9 cellular contexts compared by ENCODE assay signal in the genomic region with DNA sequence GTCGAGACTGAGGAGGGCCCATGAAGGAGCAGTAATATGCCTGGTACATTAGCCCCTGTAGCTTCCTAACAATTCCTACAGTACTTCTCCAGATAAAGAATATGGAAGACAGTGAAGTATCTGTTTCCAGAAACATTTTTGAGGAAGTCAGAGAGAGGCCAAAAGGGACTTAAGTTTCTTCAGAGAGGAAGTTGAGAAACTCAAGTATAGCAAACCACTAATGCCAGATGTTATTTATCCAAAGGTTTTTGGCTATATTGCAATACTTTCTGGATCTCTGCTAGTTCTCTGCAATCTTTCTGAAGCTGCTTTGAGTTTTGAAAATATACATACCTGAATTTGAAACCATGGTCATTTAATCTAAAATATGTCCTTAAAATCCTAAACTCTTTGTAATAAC.
DNase-seq lines count a peak whose midpoint lies in the region; ATAC-seq and TF ChIP-seq lines count a peak whose summit lies in the region.
"Had no signal": no experiment of that assay in that cellular context is flagged by ENCODE, and none has a peak within 500 bp of the region (broad histone marks: within the 10 kb centered on the region; RNA-seq: fewer than 3 reads in every experiment).

No MANE protein-coding gene starts in this region.

- no peak overlapping the region for H3K4me2 ChIP-seq in GM23338

- H3K27ac Mint-ChIP-seq in GM23338: no peak overlapping the region

- no peak for TF ChIP-seq POLR2A in suprapubic skin (IDR thresholded peaks at IDR 0.05)

- H2AFZ ChIP-seq in GM23338: peak overlapping the region; percentile 50; the same call in 1 of the 2 replicates

- no peak overlapping the region for H3K4me3 Mint-ChIP-seq in GM23338

- H3K4me1 ChIP-seq in GM23338 (ENCODE audit: insufficient read depth): peaks cover 5% of the 10 kb centered on the region; the same call in 1 of the 2 replicates
- H3K4me1 ChIP-seq in adipocyte (ENCODE audit: control insufficient read depth, insufficient read depth, low read length): peaks cover 83% of the 10 kb centered on the region
- peaks cover 32% of the 10 kb centered on the region for H3K4me1 ChIP-seq in suprapubic skin
- H3K4me1 ChIP-seq: prostate gland had no signal

- H3K36me3 Mint-ChIP-seq in GM23338 (ENCODE audit: low read depth): no peaks in the 10 kb centered on the region

- H3K9me2 ChIP-seq in GM23338 (ENCODE audit: insufficient read depth): no peaks in the 10 kb centered on the region

- DNase-seq in GM23338 (ENCODE audit: low spot score) (no peak), adipocyte (ENCODE audit: low read depth) (peak; percentile 92), iris pigment epithelial cell (ENCODE audit: low read depth) (peak; percentile 88), suprapubic skin (ENCODE audit: low spot score in 2 of 2) (no peak), NCI-H2171 treated with DMSO at 0.1 percent for 48 hours (lab: John Stamatoyannopoulos, UW) (no peak), NCI-H2081 (lab: John Stamatoyannopoulos, UW) (no peak)
- no peak for DNase-seq in stimulated activated CD4-positive, alpha-beta T cell treated with anti-CD3 and anti-CD28 coated beads, Interleukin-4, amount 100 ng/mL, for 4 hours

- H3F3A ChIP-seq in GM23338 (replicated peaks; ENCODE audit: low read depth): no peaks in the 10 kb centered on the region

- H3K36me3 ChIP-seq in GM23338 (ENCODE audit: insufficient read depth): no peaks in the 10 kb centered on the region
- no peaks in the 10 kb centered on the region for H3K36me3 ChIP-seq in adipocyte (ENCODE audit: control insufficient read depth, insufficient read depth, low read length, severe bottlenecking)
- no peaks in the 10 kb centered on the region for H3K36me3 ChIP-seq in suprapubic skin
- H3K36me3 ChIP-seq: prostate gland had no signal

- no peaks in the 10 kb centered on the region for H3K27me3 ChIP-seq in GM23338 (ENCODE audit: insufficient read depth)
- no peaks in the 10 kb centered on the region for H3K27me3 ChIP-seq in adipocyte (replicated peaks; ENCODE audit: control insufficient read depth, insufficient read depth, low read length)
- no peaks in the 10 kb centered on the region for H3K27me3 ChIP-seq in suprapubic skin

- H3K9me3 Mint-ChIP-seq in GM23338: no peaks in the 10 kb centered on the region

- H3K9me3 ChIP-seq in adipocyte (ENCODE audit: control insufficient read depth, low read length) (no peaks in the 10 kb centered on the region), suprapubic skin (no peaks in the 10 kb centered on the region)
- H3K9me3 ChIP-seq: prostate gland had no signal

- H3K9ac ChIP-seq in adipocyte (ENCODE audit: low read length): peak overlapping the region; percentile 70

- H3K79me2 ChIP-seq in GM23338 (replicated peaks; ENCODE audit: insufficient read depth): no peaks in the 10 kb centered on the region; the same call in 1 of the 2 replicates

- TF ChIP-seq CTCF in GM23338 (conservative IDR thresholded peaks at IDR 0.05; ENCODE audit: low read depth in 2 of 2) (no peak), suprapubic skin (IDR thresholded peaks at IDR 0.05) (no peak)

- H3K4me1 Mint-ChIP-seq in GM23338: no peaks in the 10 kb centered on the region

- no peaks in the 10 kb centered on the region for H4K20me1 ChIP-seq in GM23338 (replicated peaks; ENCODE audit: insufficient read depth)

- WGBS in suprapubic skin: 67% methylated on average over 1 of the region's 1 CpG

- no peaks in the 10 kb centered on the region for H3K27me3 Mint-ChIP-seq in GM23338 (ENCODE audit: insufficient read depth, low read depth, poor library complexity)

- TF ChIP-seq EP300 in suprapubic skin (IDR thresholded peaks at IDR 0.05): no peak

- ATAC-seq in GM23338 (no peak), HG03439 (IDR thresholded peaks at IDR 0.05; ENCODE audit: unreplicated experiment) (no peak)

- no peak overlapping the region for H3K27ac ChIP-seq in GM23338 (ENCODE audit: low read depth)
- H3K27ac ChIP-seq in suprapubic skin: peak overlapping the region; percentile 66
- H3K27ac ChIP-seq: prostate gland had no signal

- no peak overlapping the region for H3K4me3 ChIP-seq in GM23338
- H3K4me3 ChIP-seq in adipocyte (ENCODE audit: low read length): peak overlapping the region; percentile 38
- no peak overlapping the region for H3K4me3 ChIP-seq in suprapubic skin
- H3K4me3 ChIP-seq: prostate gland had no signal

TF ChIP-seq in GM23338, 12 proteins besides CTCF, POLR2A, EP300 and RAD21:
- TF ChIP-seq, protein P1, sequence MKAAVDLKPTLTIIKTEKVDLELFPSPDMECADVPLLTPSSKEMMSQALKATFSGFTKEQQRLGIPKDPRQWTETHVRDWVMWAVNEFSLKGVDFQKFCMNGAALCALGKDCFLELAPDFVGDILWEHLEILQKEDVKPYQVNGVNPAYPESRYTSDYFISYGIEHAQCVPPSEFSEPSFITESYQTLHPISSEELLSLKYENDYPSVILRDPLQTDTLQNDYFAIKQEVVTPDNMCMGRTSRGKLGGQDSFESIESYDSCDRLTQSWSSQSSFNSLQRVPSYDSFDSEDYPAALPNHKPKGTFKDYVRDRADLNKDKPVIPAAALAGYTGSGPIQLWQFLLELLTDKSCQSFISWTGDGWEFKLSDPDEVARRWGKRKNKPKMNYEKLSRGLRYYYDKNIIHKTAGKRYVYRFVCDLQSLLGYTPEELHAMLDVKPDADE (IDR thresholded peaks at IDR 0.05): no peak
- TF ChIP-seq STAT1 (IDR thresholded peaks at IDR 0.05; ENCODE audit: unreplicated experiment) (no peak), ZNF331 (CRISPR knock-in tag; IDR thresholded peaks at IDR 0.05; ENCODE audit: low read depth) (no peak), EZH2 (IDR thresholded peaks at IDR 0.05; ENCODE audit: low read depth, unreplicated experiment) (no peak), CREB1 (CRISPR knock-in tag; IDR thresholded peaks at IDR 0.05; ENCODE audit: low read depth) (no peak), NANOG (IDR thresholded peaks at IDR 0.05; ENCODE audit: borderline replicate concordance) (no peak), JUNB (IDR thresholded peaks at IDR 0.05; ENCODE audit: unreplicated experiment) (no peak), ZNF114 (CRISPR knock-in tag; IDR thresholded peaks at IDR 0.05) (no peak)
- TF ChIP-seq, protein P2, sequence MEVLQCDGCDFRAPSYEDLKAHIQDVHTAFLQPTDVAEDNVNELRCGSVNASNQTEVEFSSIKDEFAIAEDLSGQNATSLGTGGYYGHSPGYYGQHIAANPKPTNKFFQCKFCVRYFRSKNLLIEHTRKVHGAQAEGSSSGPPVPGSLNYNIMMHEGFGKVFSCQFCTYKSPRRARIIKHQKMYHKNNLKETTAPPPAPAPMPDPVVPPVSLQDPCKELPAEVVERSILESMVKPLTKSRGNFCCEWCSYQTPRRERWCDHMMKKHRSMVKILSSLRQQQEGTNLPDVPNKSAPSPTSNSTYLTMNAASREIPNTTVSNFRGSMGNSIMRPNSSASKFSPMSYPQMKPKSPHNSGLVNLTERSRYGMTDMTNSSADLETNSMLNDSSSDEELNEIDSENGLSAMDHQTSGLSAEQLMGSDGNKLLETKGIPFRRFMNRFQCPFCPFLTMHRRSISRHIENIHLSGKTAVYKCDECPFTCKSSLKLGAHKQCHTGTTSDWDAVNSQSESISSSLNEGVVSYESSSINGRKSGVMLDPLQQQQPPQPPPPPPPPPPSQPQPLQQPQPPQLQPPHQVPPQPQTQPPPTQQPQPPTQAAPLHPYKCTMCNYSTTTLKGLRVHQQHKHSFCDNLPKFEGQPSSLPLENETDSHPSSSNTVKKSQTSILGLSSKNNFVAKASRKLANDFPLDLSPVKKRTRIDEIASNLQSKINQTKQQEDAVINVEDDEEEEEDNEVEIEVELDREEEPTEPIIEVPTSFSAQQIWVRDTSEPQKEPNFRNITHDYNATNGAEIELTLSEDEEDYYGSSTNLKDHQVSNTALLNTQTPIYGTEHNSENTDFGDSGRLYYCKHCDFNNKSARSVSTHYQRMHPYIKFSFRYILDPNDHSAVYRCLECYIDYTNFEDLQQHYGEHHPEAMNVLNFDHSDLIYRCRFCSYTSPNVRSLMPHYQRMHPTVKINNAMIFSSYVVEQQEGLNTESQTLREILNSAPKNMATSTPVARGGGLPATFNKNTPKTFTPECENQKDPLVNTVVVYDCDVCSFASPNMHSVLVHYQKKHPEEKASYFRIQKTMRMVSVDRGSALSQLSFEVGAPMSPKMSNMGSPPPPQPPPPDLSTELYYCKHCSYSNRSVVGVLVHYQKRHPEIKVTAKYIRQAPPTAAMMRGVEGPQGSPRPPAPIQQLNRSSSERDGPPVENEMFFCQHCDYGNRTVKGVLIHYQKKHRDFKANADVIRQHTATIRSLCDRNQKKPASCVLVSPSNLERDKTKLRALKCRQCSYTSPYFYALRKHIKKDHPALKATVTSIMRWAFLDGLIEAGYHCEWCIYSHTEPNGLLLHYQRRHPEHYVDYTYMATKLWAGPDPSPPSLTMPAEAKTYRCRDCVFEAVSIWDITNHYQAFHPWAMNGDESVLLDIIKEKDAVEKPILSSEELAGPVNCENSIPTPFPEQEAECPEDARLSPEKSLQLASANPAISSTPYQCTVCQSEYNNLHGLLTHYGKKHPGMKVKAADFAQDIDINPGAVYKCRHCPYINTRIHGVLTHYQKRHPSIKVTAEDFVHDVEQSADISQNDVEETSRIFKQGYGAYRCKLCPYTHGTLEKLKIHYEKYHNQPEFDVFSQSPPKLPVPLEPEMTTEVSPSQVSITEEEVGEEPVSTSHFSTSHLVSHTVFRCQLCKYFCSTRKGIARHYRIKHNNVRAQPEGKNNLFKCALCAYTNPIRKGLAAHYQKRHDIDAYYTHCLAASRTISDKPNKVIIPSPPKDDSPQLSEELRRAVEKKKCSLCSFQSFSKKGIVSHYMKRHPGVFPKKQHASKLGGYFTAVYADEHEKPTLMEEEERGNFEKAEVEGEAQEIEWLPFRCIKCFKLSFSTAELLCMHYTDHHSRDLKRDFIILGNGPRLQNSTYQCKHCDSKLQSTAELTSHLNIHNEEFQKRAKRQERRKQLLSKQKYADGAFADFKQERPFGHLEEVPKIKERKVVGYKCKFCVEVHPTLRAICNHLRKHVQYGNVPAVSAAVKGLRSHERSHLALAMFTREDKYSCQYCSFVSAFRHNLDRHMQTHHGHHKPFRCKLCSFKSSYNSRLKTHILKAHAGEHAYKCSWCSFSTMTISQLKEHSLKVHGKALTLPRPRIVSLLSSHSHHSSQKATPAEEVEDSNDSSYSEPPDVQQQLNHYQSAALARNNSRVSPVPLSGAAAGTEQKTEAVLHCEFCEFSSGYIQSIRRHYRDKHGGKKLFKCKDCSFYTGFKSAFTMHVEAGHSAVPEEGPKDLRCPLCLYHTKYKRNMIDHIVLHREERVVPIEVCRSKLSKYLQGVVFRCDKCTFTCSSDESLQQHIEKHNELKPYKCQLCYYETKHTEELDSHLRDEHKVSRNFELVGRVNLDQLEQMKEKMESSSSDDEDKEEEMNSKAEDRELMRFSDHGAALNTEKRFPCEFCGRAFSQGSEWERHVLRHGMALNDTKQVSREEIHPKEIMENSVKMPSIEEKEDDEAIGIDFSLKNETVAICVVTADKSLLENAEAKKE (CRISPR knock-in tag; IDR thresholded peaks at IDR 0.05): no peak

Comparison
In these comparisons a context has a peak if more than half of its experiments do, and no peak if none do; other contexts are left out.
1. DNase-seq: peak in adipocyte (single experiment) and iris pigment epithelial cell (single experiment); none in GM23338 (single experiment), suprapubic skin (0 of 2), NCI-H2171 treated with DMSO at 0.1 percent for 48 hours (single experiment), NCI-H2081 (0 of 2) and stimulated activated CD4-positive, alpha-beta T cell treated with anti-CD3 and anti-CD28 coated beads, Interleukin-4, amount 100 ng/mL, for 4 hours (0 of 2).